Comparison of ENCODE assay signal across 8 cellular contexts in genomic region chr17:34580685-34581445, GRCh38. TPM values are rescaled to one million over a fixed set of nuclear protein-coding genes. Genes with fewer than 3 reads are reported as not detected.
DNase-seq lines count a peak whose midpoint lies in the region; ATAC-seq and TF ChIP-seq lines count a peak whose summit lies in the region.

No MANE protein-coding gene starts in this region.

- H3K4me3 ChIP-seq in SK-N-SH (ENCODE audit: low read depth in 2 of 2, low read length in 1 of 2) (no peak overlapping the region), stomach smooth muscle (ENCODE audit: low read length in 2 of 2) (peak overlapping the region; percentile 49 to 74)

- peaks cover 88% of the 10 kb centered on the region for H3K27me3 ChIP-seq in SK-N-SH (ENCODE audit: insufficient read depth)
- peaks cover 64 to 70% of the 10 kb centered on the region in 2 donors for H3K27me3 ChIP-seq in stomach smooth muscle (ENCODE audit: control insufficient read depth in 1 of 2, insufficient read depth in 2 of 2, low read length in 2 of 2)

- no peak overlapping the region for H3K9ac ChIP-seq in SK-N-SH
- H3K9ac ChIP-seq in stomach smooth muscle (ENCODE audit: low read length in 2 of 2), result no peak overlapping the region

- WGBS in SK-N-SH (ENCODE audit: low lambda C conversion rate), result 5% methylated on average over 8 of the region's 71 CpGs

- H3F3A ChIP-seq in SK-N-SH (replicated peaks; ENCODE audit: insufficient read depth), result no peaks in the 10 kb centered on the region

- no peak for TF ChIP-seq RAD21 in SK-N-SH (IDR thresholded peaks at IDR 0.05; ENCODE audit: low read length)

- TF ChIP-seq CTCF in SK-N-SH (IDR thresholded peaks at IDR 0.05), result no peak
- TF ChIP-seq CTCF in WTC11 (IDR thresholded peaks at IDR 0.05), result no peak
- TF ChIP-seq CTCF in omental fat pad (IDR thresholded peaks at IDR 0.05), result no peak

- H3K9me3 Mint-ChIP-seq in WTC11 (no peaks in the 10 kb centered on the region), immature natural killer cell (no peaks in the 10 kb centered on the region)

- CTCF ChIA-PET in SK-N-SH (lab: Yijun Ruan, JAX), result interaction anchor here (0.6 to 6.8 kb wide), 12 partner anchors 14 to 442 kb away, joined by 3 to 45 read pairs (median 4); no protein-coding TSS in a partner anchor
- CTCF ChIA-PET in WTC11 (lab: Charles Lee), result interaction anchor here (0.6 to 6.2 kb wide), 7 partner anchors 26 to 886 kb away, joined by 3 to 51 read pairs (median 4); no protein-coding TSS in a partner anchor

- POLR2A ChIA-PET in SK-N-SH (lab: Yijun Ruan, JAX) (interaction anchor here (1.0 kb wide), 1 partner anchor 9 kb away, joined by 3 read pairs; no protein-coding TSS in a partner anchor), WTC11 (lab: Charles Lee) (no interaction called here)

- H4K20me1 ChIP-seq in SK-N-SH (ENCODE audit: insufficient read depth), result no peaks in the 10 kb centered on the region

- TF ChIP-seq EP300 in SK-N-SH (IDR thresholded peaks at IDR 0.05; ENCODE audit: borderline replicate concordance in 1 of 2, low read depth in 1 of 2, low read length in 1 of 2), result no peak

- H3K36me3 Mint-ChIP-seq in WTC11, result no peaks in the 10 kb centered on the region
- no peaks in the 10 kb centered on the region for H3K36me3 Mint-ChIP-seq in immature natural killer cell

- H3K27ac ChIP-seq in SK-N-SH (ENCODE audit: low read depth in 2 of 2, low read length in 1 of 2) (no peak overlapping the region), stomach smooth muscle (ENCODE audit: low read length) (no peak overlapping the region)

- peak; percentile 78 for DNase-seq in SK-N-SH
- peak; percentile 51 for DNase-seq in WTC11 (ENCODE audit: low spot score)
- DNase-seq in immature natural killer cell, result no peak
- DNase-seq in omental fat pad (ENCODE audit: low spot score), result no peak

- H3K27ac Mint-ChIP-seq in WTC11, result no peak overlapping the region
- no peak overlapping the region for H3K27ac Mint-ChIP-seq in immature natural killer cell

- H3K4me1 ChIP-seq in SK-N-SH (ENCODE audit: control insufficient read depth in 1 of 2, insufficient read depth in 2 of 2, low read depth in 1 of 2, low read length in 1 of 2), result peaks cover 0 to 18% of the 10 kb centered on the region in 2 experiments; a peak in 1 of 4 replicates
- H3K4me1 ChIP-seq in stomach smooth muscle (ENCODE audit: control insufficient read depth, insufficient read depth, low read length), result peaks cover 35% of the 10 kb centered on the region

- H3K4me1 Mint-ChIP-seq in WTC11 (peaks cover 36% of the 10 kb centered on the region), immature natural killer cell (peaks cover 6 to 12% of the 10 kb centered on the region in 2 donors)

- no peak overlapping the region for H2AFZ ChIP-seq in SK-N-SH (ENCODE audit: low read depth)

- H3K4me3 Mint-ChIP-seq in WTC11 (peak overlapping the region; percentile 69), immature natural killer cell (peak overlapping the region in 4 of 5 donors; percentile 21 to 61 (median 54))

- no peak for ATAC-seq in SK-N-SH treated with all-trans-retinoic acid at 6 μM for 48 hours
- peak; percentile 2; the same call in 1 of the 2 replicates for ATAC-seq in WTC11
- no peak for ATAC-seq in GM19324 (IDR thresholded peaks at IDR 0.05; ENCODE audit: low FRiP score, unreplicated experiment)
- ATAC-seq in HG03354 (IDR thresholded peaks at IDR 0.05; ENCODE audit: poor library complexity, severe bottlenecking, unreplicated experiment), result no peak
- no peak for ATAC-seq in omental fat pad (ENCODE audit: low FRiP score)

- H3K9me3 ChIP-seq in SK-N-SH, result no peaks in the 10 kb centered on the region
- no peaks in the 10 kb centered on the region for H3K9me3 ChIP-seq in stomach smooth muscle (ENCODE audit: control insufficient read depth in 2 of 2, low read length in 2 of 2)

- no peaks in the 10 kb centered on the region for H3K9me2 ChIP-seq in SK-N-SH

- H3K79me2 ChIP-seq in SK-N-SH (ENCODE audit: insufficient read depth), result no peaks in the 10 kb centered on the region

- peak overlapping the region; percentile 78; the same call in 1 of the 2 replicates for H3K4me2 ChIP-seq in SK-N-SH

- H3K36me3 ChIP-seq in SK-N-SH (replicated peaks in 1 of 2; ENCODE audit: control insufficient read depth in 1 of 2, insufficient read depth in 2 of 2, low read length in 1 of 2), result no peaks in the 10 kb centered on the region
- H3K36me3 ChIP-seq in stomach smooth muscle (ENCODE audit: control insufficient read depth in 2 of 2, insufficient read depth in 2 of 2, low read length in 2 of 2), result no peaks in the 10 kb centered on the region

- H3K27me3 Mint-ChIP-seq in WTC11 (ENCODE audit: low read depth), result peaks cover 99% of the 10 kb centered on the region
- peaks cover 20 to 33% (median 22%) of the 10 kb centered on the region in 3 donors for H3K27me3 Mint-ChIP-seq in immature natural killer cell (ENCODE audit: low read depth in 3 of 3)

TF ChIP-seq in SK-N-SH, 30 proteins besides CTCF, POLR2A, EP300 and RAD21:
- TF ChIP-seq RCOR1 (IDR thresholded peaks at IDR 0.05; ENCODE audit: low read length) (no peak), PBX3 (IDR thresholded peaks at IDR 0.05) (no peak), TCF12 (IDR thresholded peaks at IDR 0.05) (no peak), GATA2 (CRISPR knock-in tag; IDR thresholded peaks at IDR 0.05) (no peak)
TF ChIP-seq in SK-N-SH: peak in this region for 0.

TF ChIP-seq in SK-N-SH treated with all-trans-retinoic acid at 6 μM for 48 hours, 23 proteins besides CTCF, POLR2A, EP300 and RAD21 (continues in another document):
- no peak for TF ChIP-seq CSDC2 (CRISPR knock-in tag; IDR thresholded peaks at IDR 0.05)
- TF ChIP-seq ZFP3 (CRISPR knock-in tag; IDR thresholded peaks at IDR 0.05), result no peak
- no peak for TF ChIP-seq ZNF565 (CRISPR knock-in tag; conservative IDR thresholded peaks at IDR 0.05; ENCODE audit: low read depth)
- no peak for TF ChIP-seq TSHZ2 (CRISPR knock-in tag; IDR thresholded peaks at IDR 0.05)
- TF ChIP-seq OSR1 (CRISPR knock-in tag; IDR thresholded peaks at IDR 0.05), result no peak
- TF ChIP-seq ZC3H10 (CRISPR knock-in tag; IDR thresholded peaks at IDR 0.05), result no peak
- TF ChIP-seq ZNF70 (CRISPR knock-in tag; IDR thresholded peaks at IDR 0.05), result no peak
- no peak for TF ChIP-seq SNAI2 (CRISPR knock-in tag; IDR thresholded peaks at IDR 0.05)

TF ChIP-seq in WTC11, 78 proteins besides CTCF, POLR2A, EP300 and RAD21:
- TF ChIP-seq MAX (CRISPR knock-in tag; IDR thresholded peaks at IDR 0.05) (0 out of 2 replicates have a peak, but pooled peaks have one; percentile 45), MYBL2 (CRISPR knock-in tag; IDR thresholded peaks at IDR 0.05) (peak; percentile 4; the same call in 1 of the 2 replicates), STAT6 (CRISPR knock-in tag; conservative IDR thresholded peaks at IDR 0.05; ENCODE audit: low read depth) (no peak)

RNA-seq across cellular contexts. Expression of gene TMEM132E, which starts 1.5 kb away (rescaled TPM):
- polyA plus RNA-seq in SK-N-SH (2012; rRNA removed) (not detected in 2 replicates), immature natural killer cell (under 1 TPM in 1 of 3 donors, not detected in 2; 0.18 TPM)
- not detected in 2 replicates for polyA plus RNA-seq in SK-N-SH (2012; cell fraction: cytosol; rRNA removed)
- not detected in 2 replicates for polyA plus RNA-seq in SK-N-SH (2012; cell fraction: nucleus; rRNA removed)
- total RNA-seq in WTC11 (2021) (1.2 to 2.3 TPM (median 2.0 TPM) in 3 replicates), omental fat pad (under 1 TPM in 2 of 4 donors, not detected in 2; 0.13 to 0.19 TPM)

Comparison
In these comparisons a context has a peak if more than half of its experiments do, and no peak if none do; other contexts are left out.
1. DNase-seq: peak in SK-N-SH (single experiment) and WTC11 (single experiment); none in immature natural killer cell (0 of 3) and omental fat pad (single experiment).
2. H3K4me3 ChIP-seq: peak in stomach smooth muscle (2 of 2); none in SK-N-SH (0 of 2).
3. Of the 6 proteins assayed by ChIP-seq in both WTC11 and SK-N-SH: peak only in WTC11: MAX; only in SK-N-SH: none; in both: none; in neither: 5.